Comparison of ENCODE assay signal across 8 cellular contexts in genomic region chr1:66984491-66984890, GRCh38. TPM values are rescaled to one million over a fixed set of nuclear protein-coding genes. Genes with fewer than 3 reads are reported as not detected.
DNase-seq lines count a peak whose midpoint lies in the region; ATAC-seq and TF ChIP-seq lines count a peak whose summit lies in the region.

No MANE protein-coding gene starts in this region.

- H2BK20ac ChIP-seq in H9 (ENCODE audit: low read depth, low read length, poor library complexity, severe bottlenecking), result no peak overlapping the region

- H3K4me3 ChIP-seq in coronary artery, result no peak overlapping the region

- no peak overlapping the region for H2BK120ac ChIP-seq in H9 (ENCODE audit: low read depth, low read length, poor library complexity, severe bottlenecking)

- no peak overlapping the region for H2BK12ac ChIP-seq in H9 (ENCODE audit: insufficient read length, low read depth, low read length)

- no peak for DNase-seq in naive thymus-derived CD8-positive, alpha-beta T cell
- DNase-seq in activated gamma-delta T cell (lab: John Stamatoyannopoulos, UW) (no peak), NCI-H187 treated with DMSO at 0.1 percent for 48 hours (lab: John Stamatoyannopoulos, UW) (no peak), H9 (no peak), coronary artery (ENCODE audit: low spot score) (no peak)

- H3K4me2 ChIP-seq in H9 (ENCODE audit: insufficient read depth, insufficient read length, low read length), result no peak overlapping the region

- H2BK15ac ChIP-seq in H9 (ENCODE audit: low read depth, low read length), result no peak overlapping the region

- H3K4ac ChIP-seq in H9 (ENCODE audit: low read depth, low read length), result no peak overlapping the region

- no peak overlapping the region for H3K27ac ChIP-seq in H9 (ENCODE audit: insufficient read length, low read depth, low read length)
- H3K27ac ChIP-seq in coronary artery, result no peak overlapping the region

- no peaks in the 10 kb centered on the region for H3K9me3 ChIP-seq in H9 (ENCODE audit: control insufficient read depth, low read depth, low read length)

- H3K27ac Mint-ChIP-seq in naive thymus-derived CD8-positive, alpha-beta T cell, result peak overlapping the region in 7 of 10 donors; percentile 8 to 87 (median 49)
- no peak overlapping the region for H3K27ac Mint-ChIP-seq in H9

- no peak overlapping the region for H3K9ac ChIP-seq in H9 (ENCODE audit: extremely low read depth, insufficient read length, low read length)

- H3K4me1 Mint-ChIP-seq in naive thymus-derived CD8-positive, alpha-beta T cell, result peaks cover 5 to 27% (median 25%) of the 10 kb centered on the region in 4 donors
- no peaks in the 10 kb centered on the region for H3K4me1 Mint-ChIP-seq in H9

- H3K27me3 Mint-ChIP-seq in naive thymus-derived CD8-positive, alpha-beta T cell, result no peaks in the 10 kb centered on the region
- no peaks in the 10 kb centered on the region for H3K27me3 Mint-ChIP-seq in H9 (ENCODE audit: low read depth)

- H3K79me1 ChIP-seq in H9 (ENCODE audit: insufficient read depth, low read depth, low read length, poor library complexity, severe bottlenecking), result no peaks in the 10 kb centered on the region

- no peak overlapping the region for H3K23ac ChIP-seq in H9 (ENCODE audit: insufficient read length, low read depth, low read length)

- H3K27me3 ChIP-seq in H9 (ENCODE audit: insufficient read depth, low read length), result no peaks in the 10 kb centered on the region

- TF ChIP-seq CTCF in H9 (conservative IDR thresholded peaks at IDR 0.05) (no peak), coronary artery (IDR thresholded peaks at IDR 0.05) (no peak)

- H3K23me2 ChIP-seq in H9 (ENCODE audit: insufficient read length, low read depth, low read length, poor library complexity, severe bottlenecking), result no peaks in the 10 kb centered on the region

- no peaks in the 10 kb centered on the region for H4K20me1 ChIP-seq in H9 (ENCODE audit: control insufficient read depth, insufficient read depth, insufficient read length)

- no peak overlapping the region for H3K56ac ChIP-seq in H9 (ENCODE audit: insufficient read length, low read depth, low read length)

- H3K18ac ChIP-seq in H9 (ENCODE audit: insufficient read length, low read depth, low read length), result no peak overlapping the region

- H2AFZ ChIP-seq in H9 (ENCODE audit: low read length), result no peak overlapping the region

- WGBS in H9 (ENCODE audit: extremely low coverage, insufficient read length, low lambda C conversion rate), result no CpG with 5 or more reads among the region's 1 CpG

- H2BK5ac ChIP-seq in H9 (ENCODE audit: insufficient read length, low read length), result no peak overlapping the region

- no peaks in the 10 kb centered on the region for H3K4me1 ChIP-seq in H9 (ENCODE audit: insufficient read depth, low read length)

- H3K36me3 Mint-ChIP-seq in naive thymus-derived CD8-positive, alpha-beta T cell, result peaks cover 0 to 70% (median 34%) of the 10 kb centered on the region in 3 donors
- H3K36me3 Mint-ChIP-seq in H9 (ENCODE audit: insufficient read depth in 1 of 3, low read depth in 3 of 3), result peaks cover 4 to 49% (median 34%) of the 10 kb centered on the region in 3 experiments; a peak in 5 of 7 replicates

- H3K9me3 Mint-ChIP-seq in naive thymus-derived CD8-positive, alpha-beta T cell, result no peaks in the 10 kb centered on the region
- H3K9me3 Mint-ChIP-seq in H9, result no peaks in the 10 kb centered on the region

- H3K4me3 Mint-ChIP-seq in naive thymus-derived CD8-positive, alpha-beta T cell, result no peak overlapping the region
- no peak overlapping the region for H3K4me3 Mint-ChIP-seq in H9

- H3K79me2 ChIP-seq in H9 (ENCODE audit: insufficient read depth, low read length), result no peaks in the 10 kb centered on the region

- POLR2A ChIA-PET in naive thymus-derived CD8-positive, alpha-beta T cell (lab: Charles Lee), result interaction anchor here (1.2 kb wide), 1 partner anchor 54 kb away, joined by 3 read pairs; no protein-coding TSS in a partner anchor

- no peak overlapping the region for H4K91ac ChIP-seq in H9 (ENCODE audit: insufficient read length, low read depth, low read length)

- no peak overlapping the region for H3T11ph ChIP-seq in H9 (ENCODE audit: low read length)

- no peak overlapping the region for H4K5ac ChIP-seq in H9 (ENCODE audit: insufficient read length, low read depth, low read length)

- H4K8ac ChIP-seq in H9 (replicated peaks; ENCODE audit: insufficient read length, low read depth, low read length), result no peak overlapping the region

- ATAC-seq in GM18520 (IDR thresholded peaks at IDR 0.05; ENCODE audit: unreplicated experiment) (peak; percentile 86), GM21528 (IDR thresholded peaks at IDR 0.05; ENCODE audit: low FRiP score, unreplicated experiment) (peak; percentile 85), HG03354 (IDR thresholded peaks at IDR 0.05; ENCODE audit: poor library complexity, severe bottlenecking, unreplicated experiment) (peak; percentile 92)
- no peak for ATAC-seq in naive thymus-derived CD8-positive, alpha-beta T cell

- H3K14ac ChIP-seq in H9 (ENCODE audit: insufficient read depth, low read length), result no peak overlapping the region

- H2AK5ac ChIP-seq in H9 (ENCODE audit: insufficient read length, low read length), result no peak overlapping the region

RNA-seq across cellular contexts. Expression of gene MIER1, which starts 59.7 kb away (rescaled TPM):
- total RNA-seq in naive thymus-derived CD8-positive, alpha-beta T cell, result 10 to 100 TPM; 65.0 to 68.5 TPM
- 10 to 100 TPM; 30.1 to 37.3 (median 36.4) TPM for polyA plus RNA-seq in naive thymus-derived CD8-positive, alpha-beta T cell
- 28.5 and 29.7 TPM in 2 replicates for total RNA-seq in H9 (2021)

RNA-seq across cellular contexts. Expression of gene DNAI4, which starts 59.8 kb away (rescaled TPM):
- total RNA-seq in naive thymus-derived CD8-positive, alpha-beta T cell, result 10 to 100 TPM in 1 of 2 experiments, 1 to 10 TPM in 1; 9.1 to 10.0 TPM
- polyA plus RNA-seq in naive thymus-derived CD8-positive, alpha-beta T cell, result under 1 TPM; 0.69 to 0.98 (median 0.86) TPM
- 0.81 and 1.4 TPM in 2 replicates for total RNA-seq in H9 (2021)

Comparison
In these comparisons a context has a peak if more than half of its experiments do, and no peak if none do; other contexts are left out.
1. ATAC-seq: peak in GM18520 (single experiment), GM21528 (single experiment) and HG03354 (single experiment); none in naive thymus-derived CD8-positive, alpha-beta T cell (0 of 2).
2. H3K27ac Mint-ChIP-seq: peak in naive thymus-derived CD8-positive, alpha-beta T cell (7 of 10); none in H9 (0 of 3).